12 cellular contexts compared by ENCODE assay signal in the genomic region with DNA sequence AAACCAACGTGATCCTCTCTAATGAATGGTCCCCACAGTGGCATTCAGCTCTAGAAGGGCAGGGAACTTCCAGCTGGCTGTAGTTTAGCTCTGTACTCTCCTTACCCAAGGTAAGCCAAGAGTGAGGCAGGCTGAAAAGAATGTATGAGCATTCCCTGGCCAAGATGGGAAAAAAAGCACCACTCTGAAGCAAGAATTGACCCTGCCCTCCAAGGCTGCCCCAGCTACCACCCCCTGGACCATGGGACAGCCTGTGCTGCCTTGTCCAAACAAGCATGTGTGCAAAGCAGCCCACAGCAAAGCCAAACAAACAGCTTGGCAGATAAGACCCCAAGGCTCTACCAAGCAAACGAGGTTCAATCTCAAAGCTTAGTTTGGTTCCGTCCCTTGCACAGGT.
DNase-seq lines count a peak whose midpoint lies in the region; TF ChIP-seq lines count a peak whose summit lies in the region.
"Had no signal": no experiment of that assay in that cellular context is flagged by ENCODE, and none has a peak within 500 bp of the region (broad histone marks: within the 10 kb centered on the region; RNA-seq: fewer than 3 reads in every experiment).

No MANE protein-coding gene starts in this region.

- H3K27ac ChIP-seq in HEK293 (ENCODE audit: extremely low read depth, low read depth, low read length) = no peak overlapping the region
- H3K27ac ChIP-seq in coronary artery = peak overlapping the region; percentile 94 to 95
- peak overlapping the region; percentile 98 for H3K27ac ChIP-seq in stomach smooth muscle (ENCODE audit: low read length)

- DNase-seq in coronary artery (ENCODE audit: low spot score) (peak; percentile 90), kidney tubule cell (ENCODE audit: low spot score) (peak; percentile 31), NCI-H2081 (lab: John Stamatoyannopoulos, UW) (no peak), NCI-H748 treated with DMSO at 0.1 percent for 48 hours (lab: John Stamatoyannopoulos, UW) (no peak), SHP77 treated with DMSO at 0.1 percent for 48 hours (lab: John Stamatoyannopoulos, UW) (no peak), T-helper 2 cell (no peak)
- DNase-seq: activated T-cell treated with anti-CD3 and anti-CD28 coated beads, Interleukin-2, amount 50 U/mL, for 1 hour; MV-4-11; RPMI8226 had no signal

- H3K36me3 ChIP-seq in HEK293 (ENCODE audit: control insufficient read depth in 2 of 2, insufficient read depth in 1 of 2, low read length in 2 of 2) (no peaks in the 10 kb centered on the region), stomach smooth muscle (ENCODE audit: control insufficient read depth in 2 of 2, insufficient read depth in 2 of 2, low read length in 2 of 2) (peaks cover 0 to 2% of the 10 kb centered on the region in 2 donors)
- H3K36me3 ChIP-seq: neutrophil had no signal

- no peaks in the 10 kb centered on the region for H3K27me3 ChIP-seq in stomach smooth muscle (ENCODE audit: control insufficient read depth in 1 of 2, insufficient read depth in 2 of 2, low read length in 2 of 2)
- H3K27me3 ChIP-seq: neutrophil had no signal

- H3K4me1 ChIP-seq in HEK293 (ENCODE audit: control insufficient read depth, insufficient read depth, low read length) = 0 out of 2 replicates have a peak, but pooled peaks cover 2% of the 10 kb centered on the region
- peaks cover 71% of the 10 kb centered on the region for H3K4me1 ChIP-seq in stomach smooth muscle (ENCODE audit: control insufficient read depth, insufficient read depth, low read length)

- H3K9me3 ChIP-seq in HEK293 (ENCODE audit: control insufficient read depth, insufficient read depth, low read depth, low read length) = no peaks in the 10 kb centered on the region
- H3K9me3 ChIP-seq in stomach smooth muscle (ENCODE audit: control insufficient read depth in 2 of 2, low read length in 2 of 2) = no peaks in the 10 kb centered on the region
- H3K9me3 ChIP-seq: neutrophil had no signal

- CTCF ChIA-PET in HEK293 (lab: Yijun Ruan, JAX) = interaction anchor here (0.6 to 1.2 kb wide), 3 partner anchors 15 to 173 kb away, joined by 3 to 6 read pairs (median 4); no protein-coding TSS in a partner anchor

- TF ChIP-seq CTCF in HEK293 (tag by site-specific recombination; IDR thresholded peaks at IDR 0.05) (no peak), coronary artery (IDR thresholded peaks at IDR 0.05) (no peak)

- H3K4me3 ChIP-seq in HEK293 (ENCODE audit: low read depth, low read length) (no peak overlapping the region), coronary artery (no peak overlapping the region), stomach smooth muscle (ENCODE audit: low read length in 2 of 2) (peak overlapping the region; percentile 6 to 40)

- POLR2A ChIA-PET in HEK293 (lab: Yijun Ruan, JAX) = interaction anchor here (0.5 to 1.3 kb wide), 3 partner anchors 14 to 148 kb away, joined by 3 to 5 read pairs (median 3); a partner anchor contains a TSS

- peak overlapping the region; percentile 10 to 74 for H3K9ac ChIP-seq in stomach smooth muscle (ENCODE audit: low read length in 2 of 2)

TF ChIP-seq in HEK293, 187 proteins besides CTCF, POLR2A, EP300 and RAD21:
- TF ChIP-seq ZNF341 (tag by site-specific recombination; IDR thresholded peaks at IDR 0.05; ENCODE audit: low read depth) = peak; percentile 55
- no peak for TF ChIP-seq ZNF37A (tag by site-specific recombination; IDR thresholded peaks at IDR 0.05)
- TF ChIP-seq ZFP69B (tag by site-specific recombination; IDR thresholded peaks at IDR 0.05) = no peak

Comparison
In these comparisons a context has a peak if more than half of its experiments do, and no peak if none do; other contexts are left out.
1. H3K4me3 ChIP-seq: peak in stomach smooth muscle (2 of 2); none in HEK293 (single experiment) and coronary artery (single experiment).
2. DNase-seq: peak in coronary artery (single experiment) and kidney tubule cell (single experiment); none in NCI-H2081 (0 of 2), NCI-H748 treated with DMSO at 0.1 percent for 48 hours (single experiment), SHP77 treated with DMSO at 0.1 percent for 48 hours (single experiment) and T-helper 2 cell (0 of 5).